Comparison of ENCODE assay signal across 10 cellular contexts in genomic region chr6:36597775-36598174, GRCh38. TPM values are rescaled to one million over a fixed set of nuclear protein-coding genes. Genes with fewer than 3 reads are reported as not detected.
A peak's percentile ranks its signal among the peaks of the same experiment; 100 is the strongest.
DNase-seq lines count a peak whose midpoint lies in the region; ATAC-seq, FAIRE-seq and TF ChIP-seq lines count a peak whose summit lies in the region.
"Had no signal": no experiment of that assay in that cellular context is flagged by ENCODE, and none has a peak within 500 bp of the region (broad histone marks: within the 10 kb centered on the region; RNA-seq: fewer than 3 reads in every experiment).

No MANE protein-coding gene starts in this region.

- ATAC-seq in stimulated activated naive CD8-positive, alpha-beta T cell treated with anti-CD3 and anti-CD28 coated beads, Interleukin-15, Interleukin-2, amounts not matched to agents 100 U/mL and 50 U/mL, for 24 hours, result no peak
- no peak for ATAC-seq in GM18517 (IDR thresholded peaks at IDR 0.05; ENCODE audit: unreplicated experiment)

- H3K4me1 Mint-ChIP-seq in stimulated activated naive CD8-positive, alpha-beta T cell treated with anti-CD3 and anti-CD28 coated beads, Interleukin-15, Interleukin-2, amounts not matched to agents 100 ng/mL and 50 ng/mL, for 24 hours (ENCODE audit: low read depth), result peaks cover 72% of the 10 kb centered on the region

- no peak for DNase-seq in stimulated activated naive CD8-positive, alpha-beta T cell treated with anti-CD3 and anti-CD28 coated beads, Interleukin-15, Interleukin-2, amounts not matched to agents 100 U/mL and 50 U/mL, for 24 hours
- DNase-seq in caudate nucleus (lab: John Stamatoyannopoulos, UW) (no peak), GM12892 (ENCODE audit: insufficient read length) (no peak), iPS-NIHi7 (ENCODE audit: extremely low spot score) (no peak)
- no peak for DNase-seq in stimulated activated CD8-positive, alpha-beta memory T cell treated with anti-CD3 and anti-CD28 coated beads, Interleukin-4, amount 100 ng/mL, for 48 hours

- peaks cover 44 to 49% of the 10 kb centered on the region in 2 donors for H3K4me1 ChIP-seq in mucosa of rectum (ENCODE audit: control insufficient read depth in 2 of 2, insufficient read depth in 2 of 2, low read length in 2 of 2)

- H3K9me3 Mint-ChIP-seq in stimulated activated naive CD8-positive, alpha-beta T cell treated with anti-CD3 and anti-CD28 coated beads, Interleukin-15, Interleukin-2, amounts not matched to agents 100 ng/mL and 50 ng/mL, for 24 hours, result no peaks in the 10 kb centered on the region

- peak overlapping the region in 1 of 2 donors; percentile 61 for H3K9ac ChIP-seq in mucosa of rectum (ENCODE audit: low read depth in 1 of 2, low read length in 2 of 2)

- H3K27me3 Mint-ChIP-seq in stimulated activated naive CD8-positive, alpha-beta T cell treated with anti-CD3 and anti-CD28 coated beads, Interleukin-15, Interleukin-2, amounts not matched to agents 100 ng/mL and 50 ng/mL, for 24 hours, result no peaks in the 10 kb centered on the region

- peaks cover 60% of the 10 kb centered on the region in 2 donors for H3K36me3 ChIP-seq in mucosa of rectum (ENCODE audit: control insufficient read depth in 2 of 2, insufficient read depth in 2 of 2, low read length in 2 of 2)

- H3K36me3 Mint-ChIP-seq in stimulated activated naive CD8-positive, alpha-beta T cell treated with anti-CD3 and anti-CD28 coated beads, Interleukin-15, Interleukin-2, amounts not matched to agents 100 ng/mL and 50 ng/mL, for 24 hours (ENCODE audit: low read depth), result peaks cover 88% of the 10 kb centered on the region

- TF ChIP-seq POLR2A in GM12892 (IDR thresholded peaks at IDR 0.05; ENCODE audit: low read depth, low read length), result no peak

- H3K27ac ChIP-seq in caudate nucleus (ENCODE audit: low read depth, low read length) (peak overlapping the region; percentile 22), mucosa of rectum (ENCODE audit: low read depth in 2 of 2, low read length in 2 of 2) (peak overlapping the region in 1 of 2 donors; percentile 9)
- H3K27ac ChIP-seq: HL-60 had no signal

- no peaks in the 10 kb centered on the region for H3K9me3 ChIP-seq in mucosa of rectum (ENCODE audit: control insufficient read depth in 2 of 2, low read length in 2 of 2)

- no peaks in the 10 kb centered on the region for H3K27me3 ChIP-seq in mucosa of rectum (ENCODE audit: control insufficient read depth in 2 of 2, insufficient read depth in 2 of 2, low read length in 2 of 2)

- peak overlapping the region; percentile 94 for H3K27ac Mint-ChIP-seq in stimulated activated naive CD8-positive, alpha-beta T cell treated with anti-CD3 and anti-CD28 coated beads, Interleukin-15, Interleukin-2, amounts not matched to agents 100 ng/mL and 50 ng/mL, for 24 hours

- FAIRE-seq in GM12892 (lab: Jason Lieb, UNC), result no peak
- FAIRE-seq: TTC549 had no signal

- H3K4me3 Mint-ChIP-seq in stimulated activated naive CD8-positive, alpha-beta T cell treated with anti-CD3 and anti-CD28 coated beads, Interleukin-15, Interleukin-2, amounts not matched to agents 100 ng/mL and 50 ng/mL, for 24 hours, result peak overlapping the region; percentile 96

- peak overlapping the region; percentile 83 to 84 for H3K4me3 ChIP-seq in mucosa of rectum (ENCODE audit: low read length in 2 of 2)

RNA-seq across cellular contexts. Expression of gene SRSF3, which starts 3.6 kb away (rescaled TPM):
- 341 TPM for polyA plus RNA-seq in GM12892 (2012; ENCODE audit: missing spikeins)

RNA-seq across cellular contexts. Expression of gene STK38, which starts 50.5 kb away (rescaled TPM):
- 13.9 TPM for polyA plus RNA-seq in GM12892 (2012; ENCODE audit: missing spikeins)
